16 cellular contexts compared by ENCODE assay signal in the genomic region with DNA sequence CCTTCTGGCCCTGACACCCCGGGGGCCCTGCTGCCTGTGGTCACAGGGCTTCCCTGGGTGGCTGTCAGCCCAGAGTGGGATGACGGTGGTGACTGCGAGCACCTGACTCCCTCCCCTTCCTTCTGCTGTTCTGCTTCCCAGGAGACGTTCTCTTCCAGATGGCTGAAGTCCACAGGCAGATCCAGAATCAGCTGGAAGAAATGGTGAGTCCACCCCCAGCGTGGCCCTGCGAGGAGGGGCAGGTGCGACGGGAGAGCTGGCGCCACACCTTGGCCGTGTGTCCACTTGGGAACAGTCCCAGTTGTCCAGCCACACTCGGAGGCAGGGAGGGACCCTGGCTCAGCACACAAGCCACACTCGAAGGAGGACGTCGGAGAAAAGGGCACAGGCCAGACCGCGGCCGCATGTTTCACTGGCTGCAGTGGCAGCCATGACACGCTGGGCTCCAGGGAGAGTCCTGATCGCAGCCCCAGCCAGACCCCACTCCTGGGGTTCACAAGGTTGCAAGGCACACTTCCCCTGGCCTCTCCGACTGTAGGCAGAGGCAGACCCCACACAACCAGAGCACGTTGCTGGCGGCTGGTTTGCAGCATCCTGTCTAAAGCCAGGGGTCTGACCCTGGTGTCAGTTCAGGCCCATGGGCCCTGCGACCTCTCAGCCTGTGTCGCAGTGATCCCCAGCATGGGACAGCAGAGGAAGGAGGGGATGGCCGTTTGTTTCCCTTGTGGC. TPM values are rescaled to one million over a fixed set of nuclear protein-coding genes. Genes with fewer than 3 reads are reported as not detected.
A peak's percentile ranks its signal among the peaks of the same experiment; 100 is the strongest.
DNase-seq lines count a peak whose midpoint lies in the region; ATAC-seq and TF ChIP-seq lines count a peak whose summit lies in the region.
"Had no signal": no experiment of that assay in that cellular context is flagged by ENCODE, and none has a peak within 500 bp of the region (broad histone marks: within the 10 kb centered on the region; RNA-seq: fewer than 3 reads in every experiment).

No MANE protein-coding gene starts in this region.

- H3K27me3 ChIP-seq in lung (ENCODE audit: control insufficient read depth, insufficient read depth) (no peaks in the 10 kb centered on the region), suprapubic skin (no peaks in the 10 kb centered on the region), aorta (ENCODE audit: control insufficient read depth in 1 of 2, insufficient read depth in 2 of 2, low read length in 1 of 2) (no peaks in the 10 kb centered on the region)

- H3K36me3 ChIP-seq in lung (ENCODE audit: control insufficient read depth in 2 of 2, insufficient read depth in 2 of 2, low read length in 2 of 2) (peaks cover 0 to 39% of the 10 kb centered on the region in 2 donors), suprapubic skin (peaks cover 45% of the 10 kb centered on the region), aorta (ENCODE audit: control insufficient read depth in 1 of 2, insufficient read depth in 2 of 2, low read length in 1 of 2) (no peaks in the 10 kb centered on the region)

- no peaks in the 10 kb centered on the region for H3K9me3 Mint-ChIP-seq in WTC11
- H3K9me3 Mint-ChIP-seq: activated naive CD8-positive, alpha-beta T cell treated with anti-CD3 and anti-CD28 coated beads, Interleukin-2, amount 50 U/mL, for 24 hours; naive thymus-derived CD8-positive, alpha-beta T cell had no signal

- POLR2A ChIA-PET in WTC11 (lab: Charles Lee): no interaction called here

- intact Hi-C loops in aorta (cut with DNase I): no loop called here

- no peak for TF ChIP-seq POLR2A in suprapubic skin (IDR thresholded peaks at IDR 0.05)

- DNase-seq in WTC11 (ENCODE audit: low spot score): no peak
- DNase-seq in globus pallidus (ENCODE audit: low spot score): peak; percentile 67
- DNase-seq in lung (ENCODE audit: low spot score): peak; percentile 68
- no peak for DNase-seq in suprapubic skin (ENCODE audit: low spot score in 2 of 2)
- no peak for DNase-seq in aorta
- DNase-seq: activated CD4-positive, alpha-beta T cell treated with anti-CD3 and anti-CD28 coated beads, Interleukin-2, amount 50 U/mL, for 48 hours; activated naive CD8-positive, alpha-beta T cell treated with anti-CD3 and anti-CD28 coated beads, Interleukin-2, amount 50 U/mL, for 24 hours; activated T-cell treated with anti-CD3 and anti-CD28 coated beads, Interleukin-2, amount 50 U/mL, for 48 hours; DMS79 treated with DMSO at 0.1 percent for 48 hours; H7; naive thymus-derived CD8-positive, alpha-beta T cell; stimulated activated CD4-positive, alpha-beta T cell treated with anti-CD3 and anti-CD28 coated beads, Interleukin-4, amount 100 ng/mL, for 4 hours had no signal

- no peaks in the 10 kb centered on the region for H3K4me1 Mint-ChIP-seq in WTC11
- H3K4me1 Mint-ChIP-seq: activated naive CD8-positive, alpha-beta T cell treated with anti-CD3 and anti-CD28 coated beads, Interleukin-2, amount 50 U/mL, for 24 hours had no signal

- no peaks in the 10 kb centered on the region for H3K27me3 Mint-ChIP-seq in WTC11 (ENCODE audit: low read depth)
- H3K27me3 Mint-ChIP-seq: activated naive CD8-positive, alpha-beta T cell treated with anti-CD3 and anti-CD28 coated beads, Interleukin-2, amount 50 U/mL, for 24 hours; naive thymus-derived CD8-positive, alpha-beta T cell had no signal

- H3K9me3 ChIP-seq in lung (ENCODE audit: control insufficient read depth in 2 of 2, insufficient read depth in 1 of 2, low read length in 1 of 2) (no peaks in the 10 kb centered on the region), suprapubic skin (no peaks in the 10 kb centered on the region), aorta (ENCODE audit: control insufficient read depth, low read length) (no peaks in the 10 kb centered on the region)

- TF ChIP-seq EP300 in suprapubic skin (IDR thresholded peaks at IDR 0.05): no peak

- H3K4me3 ChIP-seq in lung (no peak overlapping the region), suprapubic skin (no peak overlapping the region), aorta (ENCODE audit: low read length in 2 of 2) (no peak overlapping the region)
- H3K4me3 ChIP-seq: coronary artery had no signal

- peaks cover 0 to 33% of the 10 kb centered on the region in 2 donors for H3K4me1 ChIP-seq in lung (ENCODE audit: control insufficient read depth in 2 of 2, insufficient read depth in 2 of 2, low read length in 2 of 2)
- H3K4me1 ChIP-seq in suprapubic skin: peaks cover 95% of the 10 kb centered on the region
- no peaks in the 10 kb centered on the region for H3K4me1 ChIP-seq in aorta (ENCODE audit: control insufficient read depth in 1 of 2, insufficient read depth in 2 of 2, low read length in 2 of 2)

- H3K27ac ChIP-seq in lung (ENCODE audit: low read depth in 1 of 2, low read length in 1 of 2) (peak overlapping the region in 1 of 2 donors; percentile 91), suprapubic skin (peak overlapping the region; percentile 84), aorta (ENCODE audit: low read depth in 1 of 2, low read length in 2 of 2) (no peak overlapping the region)
- H3K27ac ChIP-seq: coronary artery, epithelial cell of prostate had no signal

- CTCF ChIA-PET in WTC11 (lab: Charles Lee): interaction anchor here (1.2 kb wide), 1 partner anchor 61 kb away, joined by 3 read pairs; no protein-coding TSS in a partner anchor

- WGBS in lung, 2 donors: 71 to 84% methylated on average over 24 to 25 of the region's 25 CpGs
- WGBS in suprapubic skin: 81% methylated on average over 16 of the region's 25 CpGs
- WGBS in aorta, 2 donors: 74 to 78% methylated on average over 25 of the region's 25 CpGs

- H3K4me3 Mint-ChIP-seq in WTC11: no peak overlapping the region
- H3K4me3 Mint-ChIP-seq: activated naive CD8-positive, alpha-beta T cell treated with anti-CD3 and anti-CD28 coated beads, Interleukin-2, amount 50 U/mL, for 24 hours had no signal

- H3K27ac Mint-ChIP-seq in WTC11: peak overlapping the region; percentile 78
- H3K27ac Mint-ChIP-seq: activated naive CD8-positive, alpha-beta T cell treated with anti-CD3 and anti-CD28 coated beads, Interleukin-2, amount 50 U/mL, for 24 hours had no signal

- H3K36me3 Mint-ChIP-seq in WTC11: no peaks in the 10 kb centered on the region

- ATAC-seq in WTC11 (no peak), lung (ENCODE audit: insufficient read depth, low FRiP score) (no peak), aorta (ENCODE audit: low FRiP score) (no peak), HG03342 (IDR thresholded peaks at IDR 0.05; ENCODE audit: unreplicated experiment) (no peak), GM18498 (IDR thresholded peaks at IDR 0.05; ENCODE audit: unreplicated experiment) (no peak)
- ATAC-seq: activated naive CD8-positive, alpha-beta T cell treated with anti-CD3 and anti-CD28 coated beads, Interleukin-2, amount 50 U/mL, for 24 hours; naive thymus-derived CD8-positive, alpha-beta T cell had no signal

- TF ChIP-seq CTCF in WTC11 (IDR thresholded peaks at IDR 0.05): no peak
- TF ChIP-seq CTCF in lung (IDR thresholded peaks at IDR 0.05; ENCODE audit: control extremely low read depth, extremely low read depth): no peak
- TF ChIP-seq CTCF in suprapubic skin (IDR thresholded peaks at IDR 0.05): no peak

TF ChIP-seq in WTC11, 78 proteins besides CTCF, POLR2A, EP300 and RAD21:
- no peak for TF ChIP-seq STAT6 (CRISPR knock-in tag; conservative IDR thresholded peaks at IDR 0.05; ENCODE audit: low read depth)
- TF ChIP-seq ZNF263 (CRISPR knock-in tag; IDR thresholded peaks at IDR 0.05; ENCODE audit: low read depth): no peak
- TF ChIP-seq ZNF317 (CRISPR knock-in tag; IDR thresholded peaks at IDR 0.05; ENCODE audit: borderline replicate concordance, low read depth): no peak

RNA-seq across cellular contexts. Expression of gene BAIAP2, which starts 49.9 kb away (rescaled TPM):
- 16.9 to 20.7 TPM (median 18.4 TPM) in 3 replicates for total RNA-seq in WTC11 (2021)
- 100 to 1,000 TPM in 1 of 2 donors, 10 to 100 TPM in 1; 94.3 to 141 TPM for total RNA-seq in lung
- 10 to 100 TPM; 59.2 to 61.2 TPM for polyA plus RNA-seq in lung
- total RNA-seq in suprapubic skin: 100 to 1,000 TPM; 214 to 283 (median 260) TPM
- total RNA-seq in aorta: 10 to 100 TPM; 19.2 to 23.7 TPM
- polyA plus RNA-seq in aorta: 1 to 10 TPM; 1.7 to 9.5 TPM

Comparison
In these comparisons a context has a peak if more than half of its experiments do, and no peak if none do; other contexts are left out.
1. DNase-seq: peak in globus pallidus (single experiment) and lung (single experiment); none in WTC11 (single experiment), suprapubic skin (0 of 2) and aorta (0 of 2).